Comparison of ENCODE assay signal across 1 cellular context in the genomic region with DNA sequence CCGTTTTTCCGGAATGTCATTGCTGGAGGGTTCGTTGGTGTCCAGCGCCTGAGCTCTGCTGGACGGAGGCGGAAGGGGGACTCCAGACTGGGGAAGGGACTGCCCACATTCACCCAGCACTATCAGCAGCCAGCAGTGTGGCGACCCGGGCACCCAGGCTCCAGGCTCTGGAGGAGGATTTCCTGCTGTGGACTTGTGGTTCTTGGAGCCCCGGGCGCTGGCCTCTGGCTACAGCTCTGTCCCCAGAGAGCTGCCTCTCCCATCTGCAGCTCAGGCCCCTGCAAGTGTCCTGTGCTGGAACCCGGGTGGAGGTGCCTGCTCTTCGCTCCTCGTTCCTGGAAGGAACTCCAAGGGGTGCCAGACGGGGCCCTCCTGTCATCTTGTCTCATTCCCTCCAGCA.
TF ChIP-seq lines count a peak whose summit lies in the region.

No MANE protein-coding gene starts in this region.

TF ChIP-seq in K562, 482 proteins besides CTCF, POLR2A, EP300 and RAD21:
- TF ChIP-seq NR4A1 (CRISPR knock-in tag; IDR thresholded peaks at IDR 0.05) (no peak), NR4A1 (tag; IDR thresholded peaks at IDR 0.05) (no peak), ZNF764 (CRISPR knock-in tag; IDR thresholded peaks at IDR 0.05; ENCODE audit: low read depth) (no peak), STAG1 (CRISPR knock-in tag; IDR thresholded peaks at IDR 0.05; ENCODE audit: borderline replicate concordance) (no peak), ZNF766 (CRISPR knock-in tag; conservative IDR thresholded peaks at IDR 0.05) (no peak), TAF1 (IDR thresholded peaks at IDR 0.05; ENCODE audit: control insufficient read depth, extremely low read depth, insufficient read depth, low read length, severe bottlenecking) (no peak), NCOA6 (IDR thresholded peaks at IDR 0.05) (no peak)
- TF ChIP-seq, protein P1, sequence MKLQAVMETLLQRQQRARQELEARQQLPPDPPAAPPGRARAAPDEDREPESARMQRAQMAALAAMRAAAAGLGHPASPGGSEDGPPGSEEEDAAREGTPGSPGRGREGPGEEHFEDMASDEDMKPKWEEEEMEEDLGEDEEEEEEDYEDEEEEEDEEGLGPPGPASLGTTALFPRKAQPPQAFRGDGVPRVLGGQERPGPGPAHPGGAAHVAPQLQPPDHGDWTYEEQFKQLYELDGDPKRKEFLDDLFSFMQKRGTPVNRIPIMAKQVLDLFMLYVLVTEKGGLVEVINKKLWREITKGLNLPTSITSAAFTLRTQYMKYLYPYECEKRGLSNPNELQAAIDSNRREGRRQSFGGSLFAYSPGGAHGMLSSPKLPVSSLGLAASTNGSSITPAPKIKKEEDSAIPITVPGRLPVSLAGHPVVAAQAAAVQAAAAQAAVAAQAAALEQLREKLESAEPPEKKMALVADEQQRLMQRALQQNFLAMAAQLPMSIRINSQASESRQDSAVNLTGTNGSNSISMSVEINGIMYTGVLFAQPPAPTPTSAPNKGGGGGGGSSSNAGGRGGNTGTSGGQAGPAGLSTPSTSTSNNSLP (IDR thresholded peaks at IDR 0.05; ENCODE audit: borderline replicate concordance, low read depth, low read length), result no peak
